8 cellular contexts compared by ENCODE assay signal in the genomic region with DNA sequence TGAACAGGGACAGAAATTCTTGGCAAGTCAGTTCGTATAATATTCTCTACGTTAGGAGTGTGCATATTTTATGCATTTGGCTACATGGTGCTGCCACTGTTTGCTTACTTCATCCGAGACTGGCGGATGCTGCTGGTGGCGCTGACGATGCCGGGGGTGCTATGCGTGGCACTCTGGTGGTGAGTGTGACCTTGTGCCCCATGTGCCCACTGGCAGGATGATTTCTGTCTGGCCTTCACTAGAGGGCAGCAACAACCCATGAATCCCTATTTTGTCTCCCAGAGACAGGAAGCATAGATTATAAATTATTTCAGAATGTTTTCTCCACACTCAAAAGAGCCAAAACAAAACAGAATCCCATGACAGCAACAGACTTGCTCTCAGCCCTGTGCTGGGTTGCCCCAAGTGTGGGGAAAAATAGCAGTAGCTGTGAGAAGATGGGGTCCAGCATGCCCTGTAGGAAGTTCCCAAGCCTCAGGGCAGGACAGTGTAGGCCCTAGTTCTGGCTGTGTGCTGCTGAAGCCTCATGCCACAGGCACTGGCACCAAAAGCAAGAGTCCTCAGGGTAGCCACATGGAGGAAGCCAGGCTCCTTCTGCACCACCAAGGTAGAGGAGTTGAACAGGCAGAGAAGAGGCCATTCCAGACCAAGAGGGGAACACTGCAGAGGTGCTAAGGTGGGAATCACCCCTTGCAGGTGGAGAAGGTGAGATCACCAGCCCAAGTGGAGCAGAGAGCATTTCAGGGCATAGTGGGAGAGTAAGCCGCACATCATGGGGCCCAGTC. TPM values are rescaled to one million over a fixed set of nuclear protein-coding genes. Genes with fewer than 3 reads are reported as not detected.
DNase-seq lines count a peak whose midpoint lies in the region; ATAC-seq and TF ChIP-seq lines count a peak whose summit lies in the region.

No MANE protein-coding gene starts in this region.

- TF ChIP-seq POLR2A in vagina (IDR thresholded peaks at IDR 0.05) (no peak), GM18505 (IDR thresholded peaks at IDR 0.05; ENCODE audit: borderline replicate concordance, extremely low read depth, insufficient read depth, insufficient read length) (no peak)

- peaks cover 38% of the 10 kb centered on the region for H3K4me1 Mint-ChIP-seq in activated naive CD4-positive, alpha-beta T cell treated with anti-CD3 and anti-CD28 coated beads for 36 hours (ENCODE audit: low read depth)
- peaks cover 40% of the 10 kb centered on the region for H3K4me1 Mint-ChIP-seq in progenitor cell of endocrine pancreas (ENCODE audit: low read depth)

- H3K36me3 ChIP-seq in RWPE2 (ENCODE audit: low read depth) = peaks cover 18% of the 10 kb centered on the region; the same call in 1 of the 2 replicates
- H3K36me3 ChIP-seq in vagina = peaks cover 0 to 10% of the 10 kb centered on the region in 2 donors

- H3K9me3 ChIP-seq in RWPE2 (ENCODE audit: severe bottlenecking) = no peaks in the 10 kb centered on the region
- H3K9me3 ChIP-seq in vagina = no peaks in the 10 kb centered on the region

- ATAC-seq in HG03108 (IDR thresholded peaks at IDR 0.05; ENCODE audit: unreplicated experiment) (peak; percentile 54), RWPE2 (ENCODE audit: low read depth) (no peak), GM18505 (IDR thresholded peaks at IDR 0.05; ENCODE audit: unreplicated experiment) (no peak)

- H3K27ac Mint-ChIP-seq in activated naive CD4-positive, alpha-beta T cell treated with anti-CD3 and anti-CD28 coated beads for 36 hours = peak overlapping the region; percentile 50
- H3K27ac Mint-ChIP-seq in progenitor cell of endocrine pancreas = peak overlapping the region; percentile 43

- no peaks in the 10 kb centered on the region for H3K9me3 Mint-ChIP-seq in activated naive CD4-positive, alpha-beta T cell treated with anti-CD3 and anti-CD28 coated beads for 36 hours
- no peaks in the 10 kb centered on the region for H3K9me3 Mint-ChIP-seq in progenitor cell of endocrine pancreas (ENCODE audit: low read depth)

- H3K4me3 ChIP-seq in RWPE2 (ENCODE audit: severe bottlenecking) = no peak overlapping the region
- H3K4me3 ChIP-seq in vagina = no peak overlapping the region

- TF ChIP-seq CTCF in RWPE2 (IDR thresholded peaks at IDR 0.05; ENCODE audit: poor library complexity, severe bottlenecking) (peak; percentile 94), progenitor cell of endocrine pancreas (IDR thresholded peaks at IDR 0.05; ENCODE audit: unreplicated experiment) (peak; percentile 56), vagina (IDR thresholded peaks at IDR 0.05) (peak; percentile 39 to 78 (median 45))

- peaks cover 2% of the 10 kb centered on the region for H3K36me3 Mint-ChIP-seq in activated naive CD4-positive, alpha-beta T cell treated with anti-CD3 and anti-CD28 coated beads for 36 hours (ENCODE audit: low read depth)
- H3K36me3 Mint-ChIP-seq in progenitor cell of endocrine pancreas (ENCODE audit: insufficient read depth) = peaks cover 1% of the 10 kb centered on the region

- CTCF ChIA-PET in activated naive CD4-positive, alpha-beta T cell treated with anti-CD3 and anti-CD28 coated beads for 36 hours (lab: Charles Lee) = interaction anchor here (0.6 to 20.9 kb wide), 21 partner anchors 10 to 434 kb away, joined by 3 to 466 read pairs (median 9); a partner anchor contains a TSS

- H3K27me3 ChIP-seq in RWPE2 (ENCODE audit: insufficient read depth, poor library complexity, severe bottlenecking) = no peaks in the 10 kb centered on the region
- no peaks in the 10 kb centered on the region for H3K27me3 ChIP-seq in vagina

- peak overlapping the region; percentile 93 for H3K27ac ChIP-seq in RWPE2 (ENCODE audit: poor library complexity, severe bottlenecking)
- peak overlapping the region; percentile 91 for H3K27ac ChIP-seq in vagina

- intact Hi-C loops in activated naive CD4-positive, alpha-beta T cell treated with anti-CD3 and anti-CD28 coated beads for 36 hours (cut with micrococcal nuclease) = loop anchor here (1.0 to 5.0 kb wide), 8 partner anchors 26 to 481 kb away; a partner anchor contains a TSS
- intact Hi-C loops in vagina (cut with DNase I) = loop anchor here (2.0 kb wide), 1 partner anchor 117 kb away; no protein-coding TSS in a partner anchor

- DNase-seq in DMS79 (lab: John Stamatoyannopoulos, UW) (peak; percentile 8), RWPE2 (ENCODE audit: low spot score) (no peak), germinal center (ENCODE audit: low spot score) (peak; percentile 86), progenitor cell of endocrine pancreas (ENCODE audit: low spot score, unreplicated experiment) (no peak), vagina (ENCODE audit: extremely low spot score in 2 of 2) (peak in 1 of 2 donors; percentile 88)
- DNase-seq in activated naive CD4-positive, alpha-beta T cell treated with anti-CD3 and anti-CD28 coated beads for 36 hours = peak; percentile 84

- H3K4me1 ChIP-seq in RWPE2 (ENCODE audit: insufficient read depth, poor library complexity, severe bottlenecking) (peaks cover 44% of the 10 kb centered on the region), vagina (peaks cover 56% of the 10 kb centered on the region)

- H3K27me3 Mint-ChIP-seq in activated naive CD4-positive, alpha-beta T cell treated with anti-CD3 and anti-CD28 coated beads for 36 hours (ENCODE audit: low read depth) = no peaks in the 10 kb centered on the region
- no peaks in the 10 kb centered on the region for H3K27me3 Mint-ChIP-seq in progenitor cell of endocrine pancreas

- H3K4me3 Mint-ChIP-seq in activated naive CD4-positive, alpha-beta T cell treated with anti-CD3 and anti-CD28 coated beads for 36 hours = no peak overlapping the region
- no peak overlapping the region for H3K4me3 Mint-ChIP-seq in progenitor cell of endocrine pancreas (ENCODE audit: low read depth)

RNA-seq across cellular contexts. Expression of a gene that starts 16.0 kb away (rescaled TPM):
- 1 to 10 TPM; 3.1 to 3.6 TPM for total RNA-seq in activated naive CD4-positive, alpha-beta T cell treated with anti-CD3 and anti-CD28 coated beads for 36 hours
- 14.3 and 14.7 TPM in 2 replicates for total RNA-seq in progenitor cell of endocrine pancreas
- 15.2 TPM for total RNA-seq in vagina

Comparison
In these comparisons a context has a peak if more than half of its experiments do, and no peak if none do; other contexts are left out.
1. DNase-seq: peak in DMS79 (single experiment), activated naive CD4-positive, alpha-beta T cell treated with anti-CD3 and anti-CD28 coated beads for 36 hours (single experiment) and germinal center (single experiment); none in RWPE2 (single experiment) and progenitor cell of endocrine pancreas (single experiment).
2. Peak in every context shown above with its lines, with median percentiles within 50 percentile points of each other: CTCF ChIP-seq.